ENCODE assay signal across 14 cellular contexts in the genomic region with DNA sequence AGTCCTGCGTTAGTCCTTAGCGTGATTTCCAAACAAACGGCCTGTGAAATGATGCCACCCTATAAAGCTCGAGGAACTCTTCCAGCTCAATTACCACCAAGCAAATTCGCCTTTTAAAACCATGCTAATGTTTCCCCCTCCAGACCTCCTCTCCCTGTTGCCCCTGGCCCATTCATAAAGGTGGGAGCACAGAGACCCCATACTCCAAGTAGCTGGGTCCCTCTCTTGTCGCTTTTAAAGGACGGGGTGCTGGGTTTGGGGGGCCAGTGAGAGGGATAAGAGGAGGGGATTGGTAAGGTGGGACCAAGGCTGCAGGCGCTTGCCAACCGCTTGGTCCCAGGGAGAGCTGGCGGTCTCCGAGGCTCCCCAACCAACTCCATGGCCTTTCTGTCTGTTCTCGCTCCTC. TPM values are rescaled to one million over a fixed set of nuclear protein-coding genes. Genes with fewer than 3 reads are reported as not detected.
A peak's percentile ranks its signal among the peaks of the same experiment; 100 is the strongest.
DNase-seq lines count a peak whose midpoint lies in the region; ATAC-seq, FAIRE-seq and TF ChIP-seq lines count a peak whose summit lies in the region.
"Had no signal": no experiment of that assay in that cellular context is flagged by ENCODE, and none has a peak within 500 bp of the region (broad histone marks: within the 10 kb centered on the region; RNA-seq: fewer than 3 reads in every experiment).

No MANE protein-coding gene starts in this region.

- H3K4me1 ChIP-seq in keratinocyte (ENCODE audit: control insufficient read depth, extremely low read depth, insufficient read depth, low read length) (peaks cover 9% of the 10 kb centered on the region), stomach (peaks cover 11 to 76% (median 50%) of the 10 kb centered on the region in 4 donors)

- POLR2A ChIA-PET in activated CD8-positive, alpha-beta T cell treated with anti-CD3 and anti-CD28 coated beads, Interleukin-2, amount 10 ng/mL, durations not matched to agents 7 days and 5 days (lab: Charles Lee): interaction anchor here (2.5 kb wide), 1 partner anchor 15 kb away, joined by 8 read pairs; no protein-coding TSS in a partner anchor

- dilution Hi-C loops in keratinocyte (cut with MboI; ENCODE audit: extremely low pct_ligation_motif_present, low sequenced_read_pairs): no loop called here

- H3K4me1 Mint-ChIP-seq in activated naive CD4-positive, alpha-beta T cell treated with anti-CD3 and anti-CD28 coated beads for 36 hours (ENCODE audit: low read depth): peaks cover 64% of the 10 kb centered on the region
- H3K4me1 Mint-ChIP-seq in activated CD8-positive, alpha-beta T cell treated with anti-CD3 and anti-CD28 coated beads, Interleukin-2, amount 10 ng/mL, durations not matched to agents 7 days and 5 days (ENCODE audit: low read depth): peaks cover 68% of the 10 kb centered on the region

- TF ChIP-seq CTCF in keratinocyte (optimal IDR thresholded peaks at IDR 0.05 in 1 of 3, IDR thresholded peaks at IDR 0.05 in 1 of 3, conservative IDR thresholded peaks at IDR 0.05 in 1 of 3; ENCODE audit: extremely low read depth in 1 of 3, insufficient read depth in 2 of 3, low read length in 3 of 3) (no peak), stomach (IDR thresholded peaks at IDR 0.05) (no peak)

- H3K27me3 ChIP-seq in keratinocyte (ENCODE audit: control insufficient read depth, extremely low read depth, insufficient read depth, low read length): peaks cover 80% of the 10 kb centered on the region
- peaks cover 71 to 95% (median 89%) of the 10 kb centered on the region in 3 donors for H3K27me3 ChIP-seq in stomach

- H2AFZ ChIP-seq in keratinocyte (ENCODE audit: control insufficient read depth, low read length): no peak overlapping the region

- TF ChIP-seq POLR2A in stomach (IDR thresholded peaks at IDR 0.05): no peak

- FAIRE-seq in keratinocyte (lab: Jason Lieb, UNC): no peak

- TF ChIP-seq EP300 in stomach (IDR thresholded peaks at IDR 0.05): no peak

- no peaks in the 10 kb centered on the region for H3K36me3 ChIP-seq in keratinocyte (ENCODE audit: control insufficient read depth in 2 of 2, extremely low read depth in 1 of 2, insufficient read depth in 2 of 2, low read length in 2 of 2)
- no peaks in the 10 kb centered on the region for H3K36me3 ChIP-seq in stomach
- H3K36me3 ChIP-seq: gastroesophageal sphincter, ovary had no signal

- peak overlapping the region in 2 of 3 experiments; percentile 54 to 55 for H3K4me3 ChIP-seq in keratinocyte (ENCODE audit: control insufficient read depth in 2 of 3, extremely low read depth in 1 of 3, insufficient read depth in 2 of 3, low read depth in 1 of 3, low read length in 3 of 3)
- H3K4me3 ChIP-seq in stomach: peak overlapping the region in 3 of 4 donors; percentile 30 to 54 (median 49)
- H3K4me3 ChIP-seq: ovary had no signal

- H3K9me3 ChIP-seq in keratinocyte (ENCODE audit: control insufficient read depth, low read depth, low read length) (no peaks in the 10 kb centered on the region), stomach (no peaks in the 10 kb centered on the region)
- H3K9me3 ChIP-seq: gastroesophageal sphincter, ovary had no signal

- H3K27ac ChIP-seq in keratinocyte (ENCODE audit: control insufficient read depth, insufficient read depth, low read length) (no peak overlapping the region), stomach (no peak overlapping the region)
- H3K27ac ChIP-seq: C4-2B, gastroesophageal sphincter, ovary had no signal

- CTCF ChIA-PET in activated naive CD4-positive, alpha-beta T cell treated with anti-CD3 and anti-CD28 coated beads for 36 hours (lab: Charles Lee): interaction anchor here (0.6 to 3.8 kb wide), 3 partner anchors 9 to 15 kb away, joined by 3 to 18 read pairs (median 6); no protein-coding TSS in a partner anchor
- CTCF ChIA-PET in activated CD8-positive, alpha-beta T cell treated with anti-CD3 and anti-CD28 coated beads, Interleukin-2, amount 10 ng/mL, durations not matched to agents 7 days and 5 days (lab: Charles Lee): interaction anchor here (0.9 to 5.4 kb wide), 3 partner anchors 10 to 16 kb away, joined by 4 to 32 read pairs (median 5); no protein-coding TSS in a partner anchor

- H3K9me3 Mint-ChIP-seq in activated naive CD4-positive, alpha-beta T cell treated with anti-CD3 and anti-CD28 coated beads for 36 hours: no peaks in the 10 kb centered on the region
- H3K9me3 Mint-ChIP-seq in activated CD8-positive, alpha-beta T cell treated with anti-CD3 and anti-CD28 coated beads, Interleukin-2, amount 10 ng/mL, durations not matched to agents 7 days and 5 days (ENCODE audit: insufficient read depth): peaks cover 5% of the 10 kb centered on the region

- H3K79me2 ChIP-seq in keratinocyte (ENCODE audit: control insufficient read depth, insufficient read depth, low read length): no peaks in the 10 kb centered on the region

- H3K9me1 ChIP-seq in keratinocyte (ENCODE audit: control insufficient read depth, extremely low read depth, insufficient read depth, low read length): no peaks in the 10 kb centered on the region

- H3K4me3 Mint-ChIP-seq in activated naive CD4-positive, alpha-beta T cell treated with anti-CD3 and anti-CD28 coated beads for 36 hours: peak overlapping the region; percentile 50
- peak overlapping the region; percentile 52 for H3K4me3 Mint-ChIP-seq in activated CD8-positive, alpha-beta T cell treated with anti-CD3 and anti-CD28 coated beads, Interleukin-2, amount 10 ng/mL, durations not matched to agents 7 days and 5 days

- peaks cover under 1% of the 10 kb centered on the region for H3K36me3 Mint-ChIP-seq in activated naive CD4-positive, alpha-beta T cell treated with anti-CD3 and anti-CD28 coated beads for 36 hours (ENCODE audit: low read depth)
- H3K36me3 Mint-ChIP-seq in activated CD8-positive, alpha-beta T cell treated with anti-CD3 and anti-CD28 coated beads, Interleukin-2, amount 10 ng/mL, durations not matched to agents 7 days and 5 days (ENCODE audit: low read depth): peaks cover 11% of the 10 kb centered on the region

- intact Hi-C loops in activated naive CD4-positive, alpha-beta T cell treated with anti-CD3 and anti-CD28 coated beads for 36 hours (cut with micrococcal nuclease): loop anchor here (10.0 kb wide), 1 partner anchor 1006 kb away; no protein-coding TSS in a partner anchor
- intact Hi-C loops in stomach (cut with DNase I; ENCODE audit: low total_unique reads): no loop called here

- peak overlapping the region; percentile 76 for H3K4me2 ChIP-seq in keratinocyte (ENCODE audit: control insufficient read depth, extremely low read depth, insufficient read depth, low read depth, low read length)

- H4K20me1 ChIP-seq in keratinocyte (ENCODE audit: control insufficient read depth, extremely low read depth, insufficient read depth, low read length): no peaks in the 10 kb centered on the region

- ATAC-seq in activated CD8-positive, alpha-beta T cell treated with anti-CD3 and anti-CD28 coated beads, Interleukin-2, amount 10 ng/mL, durations not matched to agents 7 days and 5 days: no peak
- ATAC-seq: gastroesophageal sphincter had no signal

- no peak overlapping the region for H3K27ac Mint-ChIP-seq in activated naive CD4-positive, alpha-beta T cell treated with anti-CD3 and anti-CD28 coated beads for 36 hours
- peak overlapping the region; percentile 7 for H3K27ac Mint-ChIP-seq in activated CD8-positive, alpha-beta T cell treated with anti-CD3 and anti-CD28 coated beads, Interleukin-2, amount 10 ng/mL, durations not matched to agents 7 days and 5 days

- no peak for DNase-seq in activated naive CD4-positive, alpha-beta T cell treated with anti-CD3 and anti-CD28 coated beads for 36 hours
- no peak for DNase-seq in activated naive CD4-positive, alpha-beta T cell (lab: John Stamatoyannopoulos, UW)
- no peak for DNase-seq in activated CD8-positive, alpha-beta T cell treated with anti-CD3 and anti-CD28 coated beads, Interleukin-2, amount 10 ng/mL, durations not matched to agents 7 days and 5 days
- DNase-seq in keratinocyte (ENCODE audit: low read depth, low spot score): no peak
- no peak for DNase-seq in stomach
- no peak for DNase-seq in amygdala (lab: John Stamatoyannopoulos, UW)
- DNase-seq in pons (ENCODE audit: low spot score): no peak
- DNase-seq in foreskin melanocyte: no peak
- DNase-seq: NCI-H524 treated with DMSO at 0.1 percent for 48 hours, ovary, T1000 had no signal

- no peak overlapping the region for H3K9ac ChIP-seq in keratinocyte (ENCODE audit: control insufficient read depth, extremely low read depth, insufficient read depth, low read length)

- WGBS in stomach, 5 donors: 5 to 10% (median 7%) methylated on average over 12 of the region's 12 CpGs

- peaks cover 38% of the 10 kb centered on the region for H3K27me3 Mint-ChIP-seq in activated naive CD4-positive, alpha-beta T cell treated with anti-CD3 and anti-CD28 coated beads for 36 hours (ENCODE audit: low read depth)
- peaks cover 54% of the 10 kb centered on the region for H3K27me3 Mint-ChIP-seq in activated CD8-positive, alpha-beta T cell treated with anti-CD3 and anti-CD28 coated beads, Interleukin-2, amount 10 ng/mL, durations not matched to agents 7 days and 5 days (ENCODE audit: low read depth)

RNA-seq across cellular contexts. Expression of a gene that starts 1.2 kb away (rescaled TPM):
- under 1 TPM; 0.62 to 0.99 TPM for total RNA-seq in activated naive CD4-positive, alpha-beta T cell treated with anti-CD3 and anti-CD28 coated beads for 36 hours
- not detected for total RNA-seq in activated CD8-positive, alpha-beta T cell treated with anti-CD3 and anti-CD28 coated beads, Interleukin-2, amount 10 ng/mL, durations not matched to agents 7 days and 5 days
- polyA plus RNA-seq in keratinocyte (not detected in 3 replicates), stomach (not detected)
- not detected for polyA plus RNA-seq in keratinocyte (2011; ENCODE audit: low read depth)
- not detected in 2 replicates for polyA plus RNA-seq in keratinocyte (2011; cell fraction: cytosol; rRNA removed)
- not detected in 2 replicates for polyA plus RNA-seq in keratinocyte (2011; cell fraction: nucleus; rRNA removed)
- polyA plus RNA-seq in keratinocyte (2012; ENCODE audit: low replicate concordance): not detected in 2 replicates
- polyA minus RNA-seq in keratinocyte: not detected in 3 replicates
- polyA minus RNA-seq in keratinocyte (2011; cell fraction: cytosol; rRNA and poly(A)+ RNA removed): not detected
- polyA minus RNA-seq in keratinocyte (2011; cell fraction: nucleus; rRNA and poly(A)+ RNA removed): not detected in 2 replicates
- total RNA-seq in stomach: not detected
- total RNA-seq: gastroesophageal sphincter, IMR-90, ovary had no signal
- polyA plus RNA-seq: IMR-90, ovary had no signal

RNA-seq across cellular contexts. Expression of a gene that starts 5.0 kb away (rescaled TPM):
- 100 to 1,000 TPM; 293 to 307 TPM for total RNA-seq in activated naive CD4-positive, alpha-beta T cell treated with anti-CD3 and anti-CD28 coated beads for 36 hours
- total RNA-seq in activated CD8-positive, alpha-beta T cell treated with anti-CD3 and anti-CD28 coated beads, Interleukin-2, amount 10 ng/mL, durations not matched to agents 7 days and 5 days: 100 to 1,000 TPM; 265 to 267 TPM
- 140 to 171 TPM (median 162 TPM) in 3 replicates for polyA plus RNA-seq in keratinocyte
- polyA plus RNA-seq in keratinocyte (2011; ENCODE audit: low read depth): 66.4 TPM
- 81.4 and 116 TPM in 2 replicates for polyA plus RNA-seq in keratinocyte (2011; cell fraction: cytosol; rRNA removed)
- polyA plus RNA-seq in keratinocyte (2011; cell fraction: nucleus; rRNA removed): 145 and 150 TPM in 2 replicates
- 75.2 and 125 TPM in 2 replicates for polyA plus RNA-seq in keratinocyte (2012; ENCODE audit: low replicate concordance)
- polyA minus RNA-seq in keratinocyte: 234 to 258 TPM (median 248 TPM) in 3 replicates
- 232 TPM for polyA minus RNA-seq in keratinocyte (2011; cell fraction: cytosol; rRNA and poly(A)+ RNA removed)
- 82.8 and 101 TPM in 2 replicates for polyA minus RNA-seq in keratinocyte (2011; cell fraction: nucleus; rRNA and poly(A)+ RNA removed)
- 100 to 1,000 TPM in 3 of 5 donors, 10 to 100 TPM in 2; 51.3 to 160 (median 117) TPM for total RNA-seq in stomach
- polyA plus RNA-seq in stomach: 10 to 100 TPM; 33.4 to 45.4 (median 36.4) TPM

RNA-seq across cellular contexts. Expression of a gene that starts 13.4 kb away (rescaled TPM):
- total RNA-seq in activated naive CD4-positive, alpha-beta T cell treated with anti-CD3 and anti-CD28 coated beads for 36 hours: under 1 TPM in 1 of 2 experiments, not detected in 1; 0.32 TPM
- not detected for total RNA-seq in activated CD8-positive, alpha-beta T cell treated with anti-CD3 and anti-CD28 coated beads, Interleukin-2, amount 10 ng/mL, durations not matched to agents 7 days and 5 days
- not detected in 3 replicates for polyA plus RNA-seq in keratinocyte
- not detected for polyA plus RNA-seq in keratinocyte (2011; ENCODE audit: low read depth)
- polyA plus RNA-seq in keratinocyte (2011; cell fraction: cytosol; rRNA removed): not detected in 2 replicates
- polyA plus RNA-seq in keratinocyte (2011; cell fraction: nucleus; rRNA removed): not detected in 2 replicates
- polyA plus RNA-seq in keratinocyte (2012; ENCODE audit: low replicate concordance): not detected in 2 replicates
- polyA minus RNA-seq in keratinocyte: not detected in 3 replicates
- polyA minus RNA-seq in keratinocyte (2011; cell fraction: cytosol; rRNA and poly(A)+ RNA removed): not detected
- polyA minus RNA-seq in keratinocyte (2011; cell fraction: nucleus; rRNA and poly(A)+ RNA removed): not detected in 2 replicates
- under 1 TPM in 1 of 5 donors, not detected in 4; 0.37 TPM for total RNA-seq in stomach
- polyA plus RNA-seq in stomach: not detected
- total RNA-seq: IMR-90 had no signal
- polyA plus RNA-seq: IMR-90, ovary had no signal
